Comparison of ENCODE assay signal across 11 cellular contexts in the genomic region with DNA sequence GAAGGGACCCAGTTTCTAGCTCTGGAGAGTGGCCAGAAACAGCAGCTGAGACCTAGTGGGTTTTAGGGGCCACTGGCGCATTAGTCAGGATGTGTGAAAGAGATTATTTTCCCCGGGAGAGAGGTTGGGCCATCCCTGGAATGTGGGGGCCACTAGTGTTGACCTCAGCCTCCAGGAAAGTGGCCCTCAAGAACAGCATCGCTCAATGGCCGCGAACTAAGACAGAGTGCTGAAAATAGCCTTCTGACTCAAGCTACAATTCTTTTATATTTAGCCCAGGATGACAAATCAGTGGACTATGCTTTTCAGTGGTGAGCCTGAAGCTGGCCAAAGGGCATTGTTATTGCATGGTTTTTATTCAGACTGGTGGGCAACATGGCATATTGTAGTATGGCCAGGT. TPM values are rescaled to one million over a fixed set of nuclear protein-coding genes. Genes with fewer than 3 reads are reported as not detected.
DNase-seq lines count a peak whose midpoint lies in the region; ATAC-seq, FAIRE-seq and TF ChIP-seq lines count a peak whose summit lies in the region.
"Had no signal": no experiment of that assay in that cellular context is flagged by ENCODE, and none has a peak within 500 bp of the region (broad histone marks: within the 10 kb centered on the region; RNA-seq: fewer than 3 reads in every experiment).

No MANE protein-coding gene starts in this region.

- H3K36me3 ChIP-seq in SJCRH30 = no peaks in the 10 kb centered on the region
- H3K36me3 ChIP-seq: pancreas had no signal

- peaks cover 10% of the 10 kb centered on the region for H3K4me1 ChIP-seq in SJCRH30

- H3K27ac ChIP-seq in SJCRH30 = peak overlapping the region; percentile 45
- H3K27ac ChIP-seq: pancreas had no signal

- ATAC-seq in sciatic nerve = peak; percentile 85
- ATAC-seq in HG03520 (IDR thresholded peaks at IDR 0.05; ENCODE audit: unreplicated experiment) = no peak

- no peaks in the 10 kb centered on the region for H3K9me3 ChIP-seq in SJCRH30 (replicated peaks)
- H3K9me3 ChIP-seq: pancreas had no signal

- H3K4me3 ChIP-seq in SJCRH30 = no peak overlapping the region
- no peak overlapping the region for H3K4me3 ChIP-seq in fibroblast of pulmonary artery (replicated peaks; ENCODE audit: low read depth, low read length)
- H3K4me3 ChIP-seq: pancreas had no signal

- H3K27me3 ChIP-seq in SJCRH30 = no peaks in the 10 kb centered on the region

- peak; percentile 99 for DNase-seq in EL
- peak; percentile 83 to 84 for DNase-seq in SJCRH30
- DNase-seq in fibroblast of pulmonary artery (ENCODE audit: low read depth) = peak; percentile 90
- DNase-seq in sciatic nerve (ENCODE audit: low spot score) = no peak
- DNase-seq in NCI-H524 (lab: John Stamatoyannopoulos, UW) = no peak
- no peak for DNase-seq in frontal cortex (ENCODE audit: low spot score in 2 of 2)
- no peak for DNase-seq in Ammon's horn (ENCODE audit: low spot score)
- DNase-seq: DND-41, NCI-H1048, pancreas had no signal

- no peak for FAIRE-seq in frontal cortex (lab: Jason Lieb, UNC)
- FAIRE-seq: pancreas had no signal

- TF ChIP-seq CTCF in fibroblast of pulmonary artery (IDR thresholded peaks at IDR 0.05; ENCODE audit: low read length, missing control alignments) = no peak

- intact Hi-C loops in sciatic nerve (cut with DNase I) = no loop called here

RNA-seq across cellular contexts. Expression of a gene that starts 23.3 kb away (rescaled TPM):
- total RNA-seq in SJCRH30 (2014; rRNA removed; shearing (Covaris generic)) = not detected in 2 replicates
- total RNA-seq in sciatic nerve (11.9 TPM), frontal cortex (0.41 TPM)

Comparison
In these comparisons a context has a peak if more than half of its experiments do, and no peak if none do; other contexts are left out.
1. DNase-seq: peak in EL (single experiment), SJCRH30 (2 of 2) and fibroblast of pulmonary artery (single experiment); none in sciatic nerve (single experiment), NCI-H524 (0 of 2), frontal cortex (0 of 2) and Ammon's horn (single experiment).